27 cellular contexts compared by ENCODE assay signal in genomic region chr7:125491137-125491536, GRCh38.
"Had no signal": no experiment of that assay in that cellular context is flagged by ENCODE, and none has a peak within 500 bp of the region (broad histone marks: within the 10 kb centered on the region; RNA-seq: fewer than 3 reads in every experiment).

No MANE protein-coding gene starts in this region.

- ATAC-seq: activated naive CD8-positive, alpha-beta T cell treated with anti-CD3 and anti-CD28 coated beads, Interleukin-2, amount 50 U/mL, for 24 hours; left lung; natural killer cell had no signal

- H3K36me3 ChIP-seq: breast epithelium, esophagus squamous epithelium, left lung, neural progenitor cell, right atrium auricular region, tibial nerve had no signal

- H3K9me3 ChIP-seq: breast epithelium, esophagus squamous epithelium, left lung, right atrium auricular region, tibial nerve had no signal

- H3K9me3 Mint-ChIP-seq: activated CD4-positive, alpha-beta T cell treated with anti-CD3 and anti-CD28 coated beads, Interleukin-2, amount 10 ng/mL, durations not matched to agents 7 days and 5 days; dendritic cell treated with granulocyte-macrophage colony-stimulating factor and Interleukin-4, amounts not matched to agents 40 ng/mL and 50 ng/mL, for 4 days; neural progenitor cell had no signal

- H3K36me3 Mint-ChIP-seq: activated naive CD4-positive, alpha-beta T cell treated with anti-CD3 and anti-CD28 coated beads, Interleukin-2, amount 50 U/mL, for 24 hours; natural killer cell; neural progenitor cell had no signal

- H3K27ac Mint-ChIP-seq: activated CD4-positive, alpha-beta memory T cell treated with anti-CD3 and anti-CD28 coated beads, Interleukin-2, amount 10 ng/mL, durations not matched to agents 7 days and 5 days; activated CD4-positive, alpha-beta T cell treated with anti-CD3 and anti-CD28 coated beads, Interleukin-2, amount 10 ng/mL, durations not matched to agents 7 days and 5 days; activated naive CD4-positive, alpha-beta T cell treated with anti-CD3 and anti-CD28 coated beads, Interleukin-2, amount 50 U/mL, for 24 hours; activated naive CD8-positive, alpha-beta T cell treated with anti-CD3 and anti-CD28 coated beads, Interleukin-2, amount 50 U/mL, for 24 hours; activated T-cell treated with anti-CD3 and anti-CD28 coated beads, Interleukin-2, amount 50 U/mL, for 24 hours; dendritic cell treated with granulocyte-macrophage colony-stimulating factor and Interleukin-4, amounts not matched to agents 40 ng/mL and 50 ng/mL, for 4 days; natural killer cell; neural progenitor cell had no signal

- H3K27me3 Mint-ChIP-seq: activated CD4-positive, alpha-beta memory T cell treated with anti-CD3 and anti-CD28 coated beads, Interleukin-2, amount 10 ng/mL, durations not matched to agents 7 days and 5 days; activated CD4-positive, alpha-beta T cell treated with anti-CD3 and anti-CD28 coated beads, Interleukin-2, amount 10 ng/mL, durations not matched to agents 7 days and 5 days; activated naive CD4-positive, alpha-beta T cell treated with anti-CD3 and anti-CD28 coated beads, Interleukin-2, amount 50 U/mL, for 24 hours; activated naive CD8-positive, alpha-beta T cell treated with anti-CD3 and anti-CD28 coated beads, Interleukin-2, amount 50 U/mL, for 24 hours; activated T-cell treated with anti-CD3 and anti-CD28 coated beads, Interleukin-2, amount 50 U/mL, for 24 hours; dendritic cell treated with granulocyte-macrophage colony-stimulating factor and Interleukin-4, amounts not matched to agents 40 ng/mL and 50 ng/mL, for 4 days had no signal

- H3K4me3 Mint-ChIP-seq: activated CD4-positive, alpha-beta memory T cell treated with anti-CD3 and anti-CD28 coated beads, Interleukin-2, amount 10 ng/mL, durations not matched to agents 7 days and 5 days; activated CD4-positive, alpha-beta T cell treated with anti-CD3 and anti-CD28 coated beads, Interleukin-2, amount 10 ng/mL, durations not matched to agents 7 days and 5 days; activated naive CD4-positive, alpha-beta T cell treated with anti-CD3 and anti-CD28 coated beads, Interleukin-2, amount 50 U/mL, for 24 hours; activated naive CD8-positive, alpha-beta T cell treated with anti-CD3 and anti-CD28 coated beads, Interleukin-2, amount 50 U/mL, for 24 hours; activated T-cell treated with anti-CD3 and anti-CD28 coated beads, Interleukin-2, amount 50 U/mL, for 24 hours; dendritic cell treated with granulocyte-macrophage colony-stimulating factor and Interleukin-4, amounts not matched to agents 40 ng/mL and 50 ng/mL, for 4 days; natural killer cell; neural progenitor cell had no signal

- H3K27me3 ChIP-seq: breast epithelium, esophagus squamous epithelium, left lung, neural progenitor cell, right atrium auricular region, tibial nerve had no signal

- H3K4me1 ChIP-seq: breast epithelium, esophagus squamous epithelium, left lung, neural progenitor cell, right atrium auricular region had no signal

- H3K27ac ChIP-seq: breast epithelium, epithelial cell of prostate, esophagus squamous epithelium, left lung, neural progenitor cell, right atrium auricular region had no signal

- DNase-seq: activated CD4-positive, alpha-beta memory T cell treated with anti-CD3 and anti-CD28 coated beads, Interleukin-2, amount 10 ng/mL, durations not matched to agents 7 days and 5 days; activated CD4-positive, alpha-beta T cell treated with anti-CD3 and anti-CD28 coated beads, Interleukin-2, amount 10 ng/mL, durations not matched to agents 7 days and 5 days; activated CD4-positive, CD25-positive, alpha-beta regulatory T cell treated with anti-CD3 and anti-CD28 coated beads, Interleukin-2, amount 50 U/mL, for 72 hours; activated CD8-positive, alpha-beta memory T cell treated with anti-CD3 and anti-CD28 coated beads, Interleukin-2, amount 50 U/mL, for 48 hours; activated gamma-delta T cell treated with Interleukin-2 at 50 U/mL for 16 hours; activated naive CD8-positive, alpha-beta T cell treated with anti-CD3 and anti-CD28 coated beads, Interleukin-2, amount 50 U/mL, for 24 hours; activated T-cell treated with anti-CD3 and anti-CD28 coated beads, Interleukin-2, amount 50 U/mL, for 24 hours; amygdala; central memory CD4-positive, alpha-beta T cell; esophagus squamous epithelium; foreskin melanocyte; kidney glomerular epithelial cell; left lung; mesendoderm; natural killer cell; occipital lobe; stimulated activated CD4-positive, alpha-beta T cell treated with anti-CD3 and anti-CD28 coated beads, Interleukin-15, amount 100 ng/mL, for 24 hours; stimulated activated CD4-positive, alpha-beta T cell treated with anti-CD3 and anti-CD28 coated beads, Interleukin-2, amount 100 ng/mL, for 24 hours; stimulated activated naive CD4-positive, alpha-beta T cell treated with Interleukin-2 at 50 U/mL for 16 hours had no signal

- H3K4me2 ChIP-seq: neural progenitor cell had no signal

- H3K4me3 ChIP-seq: breast epithelium, esophagus squamous epithelium, left lung, lung, neural progenitor cell, right atrium auricular region, tibial nerve had no signal

- H2AFZ ChIP-seq: neural progenitor cell had no signal

- H3K9ac ChIP-seq: neural progenitor cell had no signal

- H3K4me1 Mint-ChIP-seq: activated CD4-positive, alpha-beta memory T cell treated with anti-CD3 and anti-CD28 coated beads, Interleukin-2, amount 10 ng/mL, durations not matched to agents 7 days and 5 days; activated CD4-positive, alpha-beta T cell treated with anti-CD3 and anti-CD28 coated beads, Interleukin-2, amount 10 ng/mL, durations not matched to agents 7 days and 5 days; activated naive CD4-positive, alpha-beta T cell treated with anti-CD3 and anti-CD28 coated beads, Interleukin-2, amount 50 U/mL, for 24 hours; activated naive CD8-positive, alpha-beta T cell treated with anti-CD3 and anti-CD28 coated beads, Interleukin-2, amount 50 U/mL, for 24 hours; neural progenitor cell had no signal
